Comparison of ENCODE assay signal across 8 cellular contexts in genomic region chr7:110442386-110442837, GRCh38.
A peak's percentile ranks its signal among the peaks of the same experiment; 100 is the strongest.
DNase-seq lines count a peak whose midpoint lies in the region; ATAC-seq and TF ChIP-seq lines count a peak whose summit lies in the region.

No MANE protein-coding gene starts in this region.

- 15 to 35% (median 21%) methylated on average over 4 of the region's 4 CpGs for WGBS in adrenal gland, 4 donors

- RAD21 ChIA-PET in HCT116 (lab: Charles Lee; ENCODE audit: low non-redundant PET in 1 of 2, low total read pairs in 2 of 2, uncharacterized antibody in 2 of 2, unreplicated experiment in 2 of 2): no interaction called here

- no peak overlapping the region for H3K4me3 ChIP-seq in HCT116 (replicated peaks in 1 of 2; ENCODE audit: low read depth in 1 of 2, low read length in 2 of 2)
- no peak overlapping the region for H3K4me3 ChIP-seq in adrenal gland
- no peak overlapping the region for H3K4me3 ChIP-seq in lower lobe of right lung

- H4K20me1 ChIP-seq in HCT116 (ENCODE audit: insufficient read depth): no peaks in the 10 kb centered on the region

- POLR2A ChIA-PET in HCT116 (lab: Charles Lee): no interaction called here

- TF ChIP-seq CTCF in HCT116 (IDR thresholded peaks at IDR 0.05 in 2 of 3, conservative IDR thresholded peaks at IDR 0.05 in 1 of 3; ENCODE audit: borderline replicate concordance in 1 of 3, insufficient read depth in 1 of 3, low read depth in 2 of 3, low read length in 2 of 3): peak; percentile 43 to 81 (median 80); a peak in 5 of 6 replicates
- TF ChIP-seq CTCF in adrenal gland (IDR thresholded peaks at IDR 0.05): peak in 5 of 6 experiments; percentile 14 to 48 (median 23)
- peak; percentile 30 for TF ChIP-seq CTCF in lower lobe of right lung (IDR thresholded peaks at IDR 0.05)

- intact Hi-C loops in HCT116 (cut with micrococcal nuclease) (loop anchor here (1.0 to 10.0 kb wide), 4 partner anchors 352 to 1828 kb away; no protein-coding TSS in a partner anchor), adrenal gland (cut with DNase I) (no loop called here), lower lobe of right lung (cut with DNase I) (no loop called here)

- CTCF ChIA-PET in HCT116 (lab: Charles Lee): interaction anchor here (0.7 to 1.5 kb wide), 9 partner anchors 9 to 1782 kb away, joined by 3 to 9 read pairs (median 3); no protein-coding TSS in a partner anchor

- BruUV-seq in HCT116 (replicated peaks; lab: Mats Ljungman, UMichigan): no TSS peak

- DNase-seq in NCI-H1436 (lab: John Stamatoyannopoulos, UW): peak; percentile 16
- DNase-seq in NCI-H1436 treated with DMSO at 0.1 percent for 48 hours (lab: John Stamatoyannopoulos, UW): no peak
- peak; percentile 51 for DNase-seq in HCT116 (ENCODE audit: low read depth, low spot score)
- peak; percentile 44 to 58 for DNase-seq in NCI-H2081 (lab: John Stamatoyannopoulos, UW)
- DNase-seq in adrenal gland: peak; percentile 15 to 74 (median 28)
- DNase-seq in lower lobe of right lung: no peak
- no peak for DNase-seq in NOMO-1 (lab: John Stamatoyannopoulos, UW; ENCODE audit: unreplicated experiment in 2 of 2)

- no peak for TF ChIP-seq POLR2A in HCT116 (IDR thresholded peaks at IDR 0.05; ENCODE audit: borderline replicate concordance, extremely low read depth, insufficient read depth, insufficient read length)
- TF ChIP-seq POLR2A in adrenal gland (IDR thresholded peaks at IDR 0.05): no peak

- no peaks in the 10 kb centered on the region for H3K27me3 ChIP-seq in HCT116 (ENCODE audit: insufficient read depth, low read length)
- H3K27me3 ChIP-seq in adrenal gland: no peaks in the 10 kb centered on the region
- H3K27me3 ChIP-seq in lower lobe of right lung (ENCODE audit: low read depth): no peaks in the 10 kb centered on the region

- peak overlapping the region; percentile 54 for H2AFZ ChIP-seq in HCT116 (ENCODE audit: low read depth, low read length, poor library complexity, severe bottlenecking)

- H3K4me1 ChIP-seq in HCT116 (ENCODE audit: control insufficient read depth in 1 of 2, insufficient read depth in 2 of 2, low read length in 2 of 2) (no peaks in the 10 kb centered on the region), adrenal gland (replicated peaks in 1 of 2) (peaks cover 0 to 24% of the 10 kb centered on the region in 2 donors), lower lobe of right lung (no peaks in the 10 kb centered on the region)

- H3K36me3 ChIP-seq in HCT116 (ENCODE audit: control insufficient read depth in 1 of 2, insufficient read depth in 2 of 2, low read length in 2 of 2) (no peaks in the 10 kb centered on the region), adrenal gland (replicated peaks in 1 of 2) (no peaks in the 10 kb centered on the region), lower lobe of right lung (no peaks in the 10 kb centered on the region)

- H3K4me2 ChIP-seq in HCT116 (ENCODE audit: low read length): no peak overlapping the region

- H3K9me3 ChIP-seq in HCT116 (ENCODE audit: control insufficient read depth in 1 of 2, insufficient read depth in 1 of 2, low read depth in 1 of 2, low read length in 2 of 2) (no peaks in the 10 kb centered on the region), adrenal gland (replicated peaks in 1 of 3) (no peaks in the 10 kb centered on the region), lower lobe of right lung (no peaks in the 10 kb centered on the region)

- TF ChIP-seq RAD21 in HCT116 (IDR thresholded peaks at IDR 0.05; ENCODE audit: low read depth): peak; percentile 85

- ATAC-seq in HCT116 (peak; percentile 99), lower lobe of right lung (peak in 1 of 2 donors; percentile 66), HG02970 (IDR thresholded peaks at IDR 0.05; ENCODE audit: low FRiP score, unreplicated experiment) (no peak)

- no peak overlapping the region for H3K9ac ChIP-seq in HCT116 (ENCODE audit: low read length)

- no peak overlapping the region for H3K27ac ChIP-seq in HCT116 (ENCODE audit: low read depth, low read length)
- no peak overlapping the region for H3K27ac ChIP-seq in adrenal gland
- no peak overlapping the region for H3K27ac ChIP-seq in lower lobe of right lung

- no peaks in the 10 kb centered on the region for H3K9me2 ChIP-seq in HCT116 (ENCODE audit: insufficient read depth)

- no peaks in the 10 kb centered on the region for H3K79me2 ChIP-seq in HCT116 (ENCODE audit: insufficient read depth, low read length)

TF ChIP-seq in HCT116, 20 proteins besides CTCF, POLR2A, EP300 and RAD21:
- TF ChIP-seq CBX3 (IDR thresholded peaks at IDR 0.05; ENCODE audit: low read depth) (no peak), ELF1 (IDR thresholded peaks at IDR 0.05; ENCODE audit: borderline replicate concordance, low read depth) (no peak), EGR1 (IDR thresholded peaks at IDR 0.05; ENCODE audit: low read depth) (no peak), EZH2phosphoT487 (IDR thresholded peaks at IDR 0.05; ENCODE audit: borderline replicate concordance) (no peak), YY1 (IDR thresholded peaks at IDR 0.05; ENCODE audit: extremely low read depth, insufficient replicate concordance, low read depth, low read length) (no peak), REST (IDR thresholded peaks at IDR 0.05; ENCODE audit: low read depth) (no peak), JUND (IDR thresholded peaks at IDR 0.05) (no peak), SRF (IDR thresholded peaks at IDR 0.05; ENCODE audit: low read depth) (no peak), FOSL1 (IDR thresholded peaks at IDR 0.05; ENCODE audit: low read depth) (no peak)
- TF ChIP-seq, protein P1, sequence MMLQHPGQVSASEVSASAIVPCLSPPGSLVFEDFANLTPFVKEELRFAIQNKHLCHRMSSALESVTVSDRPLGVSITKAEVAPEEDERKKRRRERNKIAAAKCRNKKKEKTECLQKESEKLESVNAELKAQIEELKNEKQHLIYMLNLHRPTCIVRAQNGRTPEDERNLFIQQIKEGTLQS (IDR thresholded peaks at IDR 0.05): no peak

Comparison
In these comparisons a context has a peak if more than half of its experiments do, and no peak if none do; other contexts are left out.
1. DNase-seq: peak in NCI-H1436 (single experiment), HCT116 (single experiment), NCI-H2081 (2 of 2) and adrenal gland (7 of 7); none in NCI-H1436 treated with DMSO at 0.1 percent for 48 hours (single experiment), lower lobe of right lung (single experiment) and NOMO-1 (0 of 2).
2. CTCF ChIP-seq: peak in every context shown above with its lines; median percentile 80 in HCT116; 30 in lower lobe of right lung; 23 in adrenal gland.